ENCODE assay signal across 7 cellular contexts in the genomic region with DNA sequence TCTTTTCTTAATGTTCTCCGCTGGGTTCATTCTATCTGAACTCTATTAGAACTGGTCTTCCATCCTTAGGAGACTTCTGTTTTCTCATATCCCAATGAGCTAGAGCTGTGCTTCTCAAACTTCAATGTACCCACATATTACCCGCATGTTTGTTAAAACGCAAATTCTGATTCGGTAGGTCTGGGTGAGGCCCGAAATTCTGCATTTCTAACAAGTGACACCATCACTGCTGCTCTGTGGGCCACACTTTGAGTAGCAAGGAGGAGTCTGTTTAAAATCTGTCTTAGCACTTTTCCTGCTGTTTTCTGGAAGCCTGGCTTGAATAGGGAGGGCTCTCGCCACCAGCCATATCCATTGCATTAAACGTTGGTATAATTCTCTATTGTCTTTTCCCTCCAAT.
"Had no signal": no experiment of that assay in that cellular context is flagged by ENCODE, and none has a peak within 500 bp of the region (broad histone marks: within the 10 kb centered on the region; RNA-seq: fewer than 3 reads in every experiment).

No MANE protein-coding gene starts in this region.

- H3K9ac ChIP-seq: GM23248 had no signal

- H3K27ac Mint-ChIP-seq: HFFc6 had no signal

- H3K4me3 ChIP-seq: GM23248, HAP-1, K562 had no signal

- DNase-seq: GM23248, H7, HFFc6, IMR-90 had no signal

- H2AFZ ChIP-seq: GM23248 had no signal

- H3K36me3 ChIP-seq: HAP-1 had no signal

- H3K4me3 Mint-ChIP-seq: HFFc6 had no signal

- H3K9me3 Mint-ChIP-seq: HFFc6 had no signal

- H3K27ac ChIP-seq: GM23248 had no signal

- ATAC-seq: HCT116, K562 had no signal

- H3K9me3 ChIP-seq: HAP-1 had no signal
